24 cellular contexts compared by ENCODE assay signal in genomic region chr3:12729313-12729676, GRCh38. TPM values are rescaled to one million over a fixed set of nuclear protein-coding genes. Genes with fewer than 3 reads are reported as not detected.
DNase-seq lines count a peak whose midpoint lies in the region; ATAC-seq, FAIRE-seq and TF ChIP-seq lines count a peak whose summit lies in the region.
"Had no signal": no experiment of that assay in that cellular context is flagged by ENCODE, and none has a peak within 500 bp of the region (broad histone marks: within the 10 kb centered on the region; RNA-seq: fewer than 3 reads in every experiment).

No MANE protein-coding gene starts in this region.

- H3K36me3 Mint-ChIP-seq in type B pancreatic cell, result no peaks in the 10 kb centered on the region
- H3K36me3 Mint-ChIP-seq: CD14-positive monocyte had no signal

- POLR2A ChIA-PET in HepG2 (lab: Yijun Ruan, JAX), result no interaction called here

- peak; percentile 63 for ATAC-seq in HepG2
- ATAC-seq in right lobe of liver, result no peak
- ATAC-seq: activated naive CD8-positive, alpha-beta T cell treated with anti-CD3 and anti-CD28 coated beads, Interleukin-2, amount 50 U/mL, for 24 hours; left colon had no signal

- 9% methylated on average over 5 of the region's 5 CpGs for WGBS in HepG2 (ENCODE audit: low lambda C conversion rate)
- 56% methylated on average over 5 of the region's 5 CpGs for WGBS in right lobe of liver (ENCODE audit: insufficient coverage, low coverage, low lambda C conversion rate, missing lambda C conversion rate)

- TF ChIP-seq CTCF in HepG2 (CRISPR knock-in tag; IDR thresholded peaks at IDR 0.05) (no peak), right lobe of liver (IDR thresholded peaks at IDR 0.05) (no peak), fibroblast of the aortic adventitia (IDR thresholded peaks at IDR 0.05; ENCODE audit: insufficient read depth, low read length) (no peak), type B pancreatic cell (conservative IDR thresholded peaks at IDR 0.05) (no peak), GM10266 (IDR thresholded peaks at IDR 0.05; ENCODE audit: control insufficient read depth, insufficient read depth, low read depth, missing control alignments) (no peak)

- H3K4me1 ChIP-seq in HepG2 (ENCODE audit: insufficient read depth, low read length) (no peaks in the 10 kb centered on the region), right lobe of liver (no peaks in the 10 kb centered on the region)
- H3K4me1 ChIP-seq: parathyroid adenoma had no signal

- no peak overlapping the region for H3K27ac ChIP-seq in HepG2 (ENCODE audit: extremely low read length, insufficient read depth, low read length)
- no peak overlapping the region for H3K27ac ChIP-seq in right lobe of liver
- H3K27ac ChIP-seq: GM23248, parathyroid adenoma had no signal

- H3K79me2 ChIP-seq in HepG2 (ENCODE audit: insufficient read depth, low read length), result no peaks in the 10 kb centered on the region
- H3K79me2 ChIP-seq: parathyroid adenoma had no signal

- TF ChIP-seq POLR2A in HepG2 (IDR thresholded peaks at IDR 0.05; ENCODE audit: insufficient read depth in 1 of 2, low read depth in 2 of 2, low read length in 2 of 2) (no peak), right lobe of liver (IDR thresholded peaks at IDR 0.05) (no peak)

- H3K4me3 Mint-ChIP-seq in type B pancreatic cell, result no peak overlapping the region
- H3K4me3 Mint-ChIP-seq: activated naive CD8-positive, alpha-beta T cell treated with anti-CD3 and anti-CD28 coated beads, Interleukin-2, amount 50 U/mL, for 24 hours; activated T-helper 1 cell treated with anti-CD3 and anti-CD28 coated beads, Interleukin-12 subunit alpha, Interleukin-12 subunit beta, Interleukin-2, Interleukin-4 antibody, amounts not matched to agents 30 ng/mL and 10 ng/mL and 1 ng/mL, durations not matched to agents 14 hours and 24 hours and 36 hours; CD14-positive monocyte; endodermal cell; T-helper 1 cell treated with Interleukin-12 subunit alpha and Interleukin-12 subunit beta and Interleukin-4 antibody, amounts not matched to agents 30 μg/mL and 1 μg/mL, for 36 hours had no signal

- TF ChIP-seq EP300 in HepG2 (IDR thresholded peaks at IDR 0.05; ENCODE audit: low read depth in 2 of 2, low read length in 2 of 2) (no peak), HepG2 (CRISPR knock-in tag; IDR thresholded peaks at IDR 0.05; ENCODE audit: borderline replicate concordance) (no peak)

- H3K27me3 Mint-ChIP-seq in type B pancreatic cell, result no peaks in the 10 kb centered on the region

- in situ Hi-C loops in HepG2 (cut with HindIII; ENCODE audit: extremely low pct_ligation_motif_present, low pct_unique_long_range_greater_than_20kb), result no loop called here

- FAIRE-seq in HepG2 (lab: Jason Lieb, UNC), result no peak

- no peak for TF ChIP-seq RAD21 in HepG2 (CRISPR knock-in tag; IDR thresholded peaks at IDR 0.05)

- BruUV-seq in HepG2 (replicated peaks; lab: Mats Ljungman, UMichigan), result no TSS peak

- no peak overlapping the region for H2AFZ ChIP-seq in HepG2 (ENCODE audit: low read length)
- H2AFZ ChIP-seq: GM23248, parathyroid adenoma had no signal

- peaks cover 2 to 11% of the 10 kb centered on the region in 2 experiments; a peak in 2 of 5 replicates for H3K27me3 ChIP-seq in HepG2 (ENCODE audit: control insufficient read depth in 1 of 2, insufficient read depth in 2 of 2, low read length in 2 of 2)
- H3K27me3 ChIP-seq in right lobe of liver, result no peaks in the 10 kb centered on the region
- H3K27me3 ChIP-seq: stomach had no signal

- peaks cover 15% of the 10 kb centered on the region for H3K4me1 Mint-ChIP-seq in type B pancreatic cell (ENCODE audit: unreplicated experiment)
- H3K4me1 Mint-ChIP-seq: activated naive CD8-positive, alpha-beta T cell treated with anti-CD3 and anti-CD28 coated beads, Interleukin-2, amount 50 U/mL, for 24 hours had no signal

- H3K27ac Mint-ChIP-seq in type B pancreatic cell, result peak overlapping the region; percentile 72
- H3K27ac Mint-ChIP-seq: activated naive CD8-positive, alpha-beta T cell treated with anti-CD3 and anti-CD28 coated beads, Interleukin-2, amount 50 U/mL, for 24 hours; activated T-helper 1 cell treated with anti-CD3 and anti-CD28 coated beads, Interleukin-12 subunit alpha, Interleukin-12 subunit beta, Interleukin-2, Interleukin-4 antibody, amounts not matched to agents 30 ng/mL and 10 ng/mL and 1 ng/mL, durations not matched to agents 14 hours and 24 hours and 36 hours; endodermal cell; T-helper 1 cell treated with Interleukin-12 subunit alpha and Interleukin-12 subunit beta and Interleukin-4 antibody, amounts not matched to agents 30 μg/mL and 1 μg/mL, for 36 hours had no signal

- no peaks in the 10 kb centered on the region for H4K20me1 ChIP-seq in HepG2 (ENCODE audit: insufficient read depth, low read length)

- intact Hi-C loops in HepG2 (cut with micrococcal nuclease; ENCODE audit: unreplicated experiment), result no loop called here
- intact Hi-C loops in right lobe of liver (cut with DNase I), result no loop called here

- H3K4me3 ChIP-seq in HepG2 (replicated peaks in 1 of 3; ENCODE audit: insufficient read depth in 1 of 3, low read depth in 2 of 3, low read length in 3 of 3) (no peak overlapping the region), right lobe of liver (no peak overlapping the region), fibroblast of the aortic adventitia (ENCODE audit: low read depth, low read length) (no peak overlapping the region)
- H3K4me3 ChIP-seq: GM23248, stomach had no signal

- DNase-seq in HepG2 (ENCODE audit: low spot score) (no peak), right lobe of liver (no peak), fibroblast of the aortic adventitia (ENCODE audit: low read depth) (peak; percentile 16), myocyte (ENCODE audit: low read depth) (peak; percentile 97), type B pancreatic cell (ENCODE audit: extremely low spot score, unreplicated experiment) (no peak), SHP77 treated with DMSO at 0.1 percent for 48 hours (lab: John Stamatoyannopoulos, UW) (no peak), GM10266 (ENCODE audit: extremely low spot score) (no peak), occipital lobe (lab: John Stamatoyannopoulos, UW) (no peak)
- DNase-seq: activated CD8-positive, alpha-beta memory T cell treated with anti-CD3 and anti-CD28 coated beads for 24 hours; activated naive CD8-positive, alpha-beta T cell treated with anti-CD3 and anti-CD28 coated beads, Interleukin-2, amount 50 U/mL, for 24 hours; central memory CD4-positive, alpha-beta T cell; DMS153; endodermal cell; GM23248; left colon; NCI-H1092; NCI-H226; stomach had no signal

- no peak overlapping the region for H3K9ac ChIP-seq in HepG2 (ENCODE audit: insufficient read depth, low read depth, low read length)
- H3K9ac ChIP-seq: GM23248, parathyroid adenoma had no signal

- no peaks in the 10 kb centered on the region for H3K9me3 ChIP-seq in HepG2 (ENCODE audit: low read length)
- no peaks in the 10 kb centered on the region for H3K9me3 ChIP-seq in right lobe of liver
- H3K9me3 ChIP-seq: stomach had no signal

- H3K36me3 ChIP-seq in HepG2 (replicated peaks in 1 of 2; ENCODE audit: control insufficient read depth in 1 of 2, insufficient read depth in 2 of 2, low read length in 2 of 2) (no peaks in the 10 kb centered on the region), right lobe of liver (no peaks in the 10 kb centered on the region)
- H3K36me3 ChIP-seq: stomach had no signal

- H3K9me3 Mint-ChIP-seq in type B pancreatic cell, result peaks cover 4% of the 10 kb centered on the region
- H3K9me3 Mint-ChIP-seq: activated naive CD8-positive, alpha-beta T cell treated with anti-CD3 and anti-CD28 coated beads, Interleukin-2, amount 50 U/mL, for 24 hours; activated T-helper 1 cell treated with anti-CD3 and anti-CD28 coated beads, Interleukin-12 subunit alpha, Interleukin-12 subunit beta, Interleukin-2, Interleukin-4 antibody, amounts not matched to agents 30 ng/mL and 10 ng/mL and 1 ng/mL, durations not matched to agents 14 hours and 24 hours and 36 hours; T-helper 1 cell treated with Interleukin-12 subunit alpha and Interleukin-12 subunit beta and Interleukin-4 antibody, amounts not matched to agents 30 μg/mL and 1 μg/mL, for 36 hours had no signal

- CTCF ChIA-PET in HepG2 (lab: Yijun Ruan, JAX; ENCODE audit: low intra/inter-chr PET ratio, low total read pairs), result no interaction called here

- H3K4me2 ChIP-seq in HepG2 (ENCODE audit: low read depth, low read length), result 0 out of 2 replicates have a peak overlapping the region, but pooled peaks have one; percentile 23

RNA-seq across cellular contexts. Expression of gene TMEM40, which starts 29.8 kb away (rescaled TPM):
- total RNA-seq in HepG2 (2016; rRNA removed; fragmentation: Illumina TruSeq; extraction: Trizol) (not detected in 2 replicates), right lobe of liver (1 to 10 TPM in 1 of 6 experiments, under 1 TPM in 2, not detected in 3; 0.35 to 1.1 (median 0.51) TPM), fibroblast of the aortic adventitia (ENCODE audit: low replicate concordance) (not detected in 2 replicates), myocyte (not detected in 2 replicates), type B pancreatic cell (ENCODE audit: low replicate concordance) (16.3 and 51.3 TPM in 2 replicates), occipital lobe (not detected)
- total RNA-seq in HepG2 (2016; cell fraction: cytosol; rRNA removed; fragmentation: Illumina TruSeq; extraction: Trizol; ENCODE audit: low read depth), result not detected in 2 replicates
- 0.09 TPM in 1 of 2 replicates, not detected in the other for total RNA-seq in HepG2 (2016; cell fraction: insoluble cytoplasmic fraction; rRNA removed; fragmentation: Illumina TruSeq; extraction: Trizol)
- total RNA-seq in HepG2 (2016; cell fraction: membrane; rRNA removed; fragmentation: Illumina TruSeq; extraction: Trizol), result 0.12 TPM in 1 of 2 replicates, not detected in the other
- not detected in 2 replicates for total RNA-seq in HepG2 (2016; cell fraction: nucleus; rRNA removed; fragmentation: Illumina TruSeq; extraction: Trizol)
- polyA plus RNA-seq in HepG2 (2011; rRNA removed), result 0.16 and 0.22 TPM in 2 replicates
- 0.11 and 0.21 TPM in 2 replicates for polyA plus RNA-seq in HepG2 (2011; cell fraction: cytosol; rRNA removed)
- not detected in 2 replicates for polyA plus RNA-seq in HepG2 (2011; cell fraction: nucleus; rRNA removed)
- polyA plus RNA-seq in HepG2 (2012), result 0.29 TPM in 1 of 2 replicates, not detected in the other
- polyA plus RNA-seq in HepG2 (2016; cell fraction: cytosol; fragmentation: Illumina TruSeq; extraction: Trizol; ENCODE audit: low read depth), result not detected in 2 replicates
- polyA plus RNA-seq in HepG2 (2016; cell fraction: insoluble cytoplasmic fraction; fragmentation: Illumina TruSeq; extraction: Trizol; ENCODE audit: low read depth), result not detected in 2 replicates
- 0.51 TPM in 1 of 2 replicates, not detected in the other for polyA plus RNA-seq in HepG2 (2016; cell fraction: membrane; fragmentation: Illumina TruSeq; extraction: Trizol; ENCODE audit: low read depth)
- not detected in 2 replicates for polyA plus RNA-seq in HepG2 (2016; cell fraction: nucleus; fragmentation: Illumina TruSeq; extraction: Trizol; ENCODE audit: insufficient read depth, low read depth)
- 0.56 TPM in 1 of 2 replicates, not detected in the other for polyA minus RNA-seq in HepG2 (2011; rRNA and poly(A)+ RNA removed; ENCODE audit: low replicate concordance)
- polyA minus RNA-seq in HepG2 (2011; cell fraction: cytosol; rRNA and poly(A)+ RNA removed), result not detected in 2 replicates
- polyA minus RNA-seq in HepG2 (2011; cell fraction: nucleus; rRNA and poly(A)+ RNA removed), result not detected in 2 replicates
- not detected for polyA plus RNA-seq in myocyte (2012)
- total RNA-seq: A673; activated T-helper 1 cell treated with anti-CD3 and anti-CD28 coated beads, Interleukin-12 subunit alpha, Interleukin-12 subunit beta, Interleukin-2, Interleukin-4 antibody, amounts not matched to agents 30 ng/mL and 10 ng/mL and 1 ng/mL, durations not matched to agents 14 hours and 24 hours and 36 hours; endodermal cell; GM23248; left colon; mucosa of gallbladder; stomach had no signal
- polyA plus RNA-seq: GM23248 had no signal

Comparison
In these comparisons a context has a peak if more than half of its experiments do, and no peak if none do; other contexts are left out.
1. DNase-seq: peak in fibroblast of the aortic adventitia (single experiment) and myocyte (single experiment); none in HepG2 (single experiment), right lobe of liver (0 of 3), type B pancreatic cell (single experiment), SHP77 treated with DMSO at 0.1 percent for 48 hours (single experiment), GM10266 (single experiment) and occipital lobe (single experiment).